ENCODE assay signal across 1 cellular context in the genomic region with DNA sequence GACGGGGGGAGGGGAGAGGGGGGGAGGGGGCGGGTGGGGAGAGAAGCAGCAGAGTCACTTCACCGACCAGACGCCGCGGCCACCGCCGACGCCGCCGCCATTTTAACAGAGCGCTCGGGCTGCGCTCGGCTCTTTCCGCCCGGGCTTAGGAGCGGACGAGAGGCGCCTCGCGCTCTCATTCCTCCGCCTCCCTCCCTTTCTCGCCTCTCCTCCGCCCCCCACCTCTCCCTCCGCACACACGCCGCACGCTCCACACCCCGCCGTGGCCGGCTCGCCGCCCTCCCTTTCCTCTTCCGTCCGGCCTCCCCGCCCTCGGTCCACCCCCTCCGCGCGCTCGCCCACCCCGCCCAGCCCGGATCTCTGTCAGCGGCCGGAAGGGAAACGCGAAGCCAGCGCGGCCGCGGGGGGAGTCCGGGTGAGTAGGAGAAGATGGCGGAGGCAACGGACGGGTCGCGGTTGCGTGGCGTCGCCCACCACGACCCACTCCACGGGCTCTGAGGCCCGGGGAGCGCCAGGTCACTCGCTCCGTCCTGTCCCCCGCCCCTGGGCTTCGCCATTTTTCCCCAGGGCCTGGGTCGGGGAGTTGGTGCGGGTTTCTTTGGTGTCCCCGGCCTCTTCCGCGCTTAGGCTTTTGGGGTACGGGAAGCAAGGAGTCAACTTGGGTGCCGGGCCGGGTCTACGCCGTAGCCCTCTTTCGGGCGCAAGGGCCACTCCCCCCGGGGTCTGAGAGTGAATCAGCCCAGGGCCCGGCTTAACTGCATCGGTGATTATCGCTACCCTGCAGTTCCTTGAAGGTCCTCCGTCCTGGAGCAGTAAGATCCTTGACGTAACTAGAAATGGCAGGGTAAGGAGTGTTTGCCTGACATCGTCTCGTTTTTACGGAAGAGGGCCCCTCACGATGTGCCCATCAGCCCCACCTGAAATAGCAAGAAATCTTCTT.
TF ChIP-seq lines count a peak whose summit lies in the region.

USP34 (minus strand) TSS at position 123 of the 940 bp plus-strand sequence. CDS start 395 bp downstream, outside the sequence.

TF ChIP-seq in K562, 482 proteins besides CTCF, POLR2A, EP300 and RAD21 (continued from another document and continues in another):
- no peak for TF ChIP-seq PHB2 (IDR thresholded peaks at IDR 0.05; ENCODE audit: low read depth)
- no peak for TF ChIP-seq BCOR (IDR thresholded peaks at IDR 0.05)
- peak; percentile 68 for TF ChIP-seq GMEB1 (CRISPR knock-in tag; IDR thresholded peaks at IDR 0.05)
- TF ChIP-seq ZBTB26 (CRISPR knock-in tag; IDR thresholded peaks at IDR 0.05): no peak
- TF ChIP-seq ETV5 (CRISPR knock-in tag; IDR thresholded peaks at IDR 0.05; ENCODE audit: low read depth): peak; percentile 85
- TF ChIP-seq ZBTB2 (IDR thresholded peaks at IDR 0.05): no peak
- TF ChIP-seq HDAC6 (IDR thresholded peaks at IDR 0.05; ENCODE audit: low read depth, low read length): no peak
- no peak for TF ChIP-seq MAFK (IDR thresholded peaks at IDR 0.05; ENCODE audit: low read length)
- TF ChIP-seq, protein P1, sequence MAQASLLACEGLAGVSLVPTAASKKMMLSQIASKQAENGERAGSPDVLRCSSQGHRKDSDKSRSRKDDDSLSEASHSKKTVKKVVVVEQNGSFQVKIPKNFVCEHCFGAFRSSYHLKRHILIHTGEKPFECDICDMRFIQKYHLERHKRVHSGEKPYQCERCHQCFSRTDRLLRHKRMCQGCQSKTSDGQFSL (CRISPR knock-in tag; IDR thresholded peaks at IDR 0.05): no peak
- TF ChIP-seq, protein P1 (tag; IDR thresholded peaks at IDR 0.05): peak in 1 of 2 experiments; percentile 71; a peak in 2 of 4 replicates
- no peak for TF ChIP-seq ZNF212 (CRISPR knock-in tag; IDR thresholded peaks at IDR 0.05)
- TF ChIP-seq NUFIP1 (IDR thresholded peaks at IDR 0.05; ENCODE audit: partially characterized antibody): no peak
- TF ChIP-seq SOX6 (IDR thresholded peaks at IDR 0.05): no peak
- TF ChIP-seq ERF (CRISPR knock-in tag; IDR thresholded peaks at IDR 0.05): no peak
- peak; percentile 37; the same call in 1 of the 2 replicates for TF ChIP-seq NFIC (IDR thresholded peaks at IDR 0.05)
- no peak for TF ChIP-seq BCL6 (CRISPR knock-in tag; IDR thresholded peaks at IDR 0.05)
- no peak for TF ChIP-seq KAT8 (IDR thresholded peaks at IDR 0.05; ENCODE audit: low read depth)
- no peak for TF ChIP-seq ZNF436 (CRISPR knock-in tag; IDR thresholded peaks at IDR 0.05)
- TF ChIP-seq HDAC1 (IDR thresholded peaks at IDR 0.05): peak; percentile 11 to 56; a peak in 2 of 4 replicates
- no peak for TF ChIP-seq TCFL5 (CRISPR knock-in tag; conservative IDR thresholded peaks at IDR 0.05)
- peak; percentile 90 for TF ChIP-seq HNRNPK (IDR thresholded peaks at IDR 0.05; ENCODE audit: low read depth, low read length, poor library complexity, severe bottlenecking)
- no peak for TF ChIP-seq ZBTB49 (CRISPR knock-in tag; IDR thresholded peaks at IDR 0.05; ENCODE audit: borderline replicate concordance)
- TF ChIP-seq ARID3A (IDR thresholded peaks at IDR 0.05; ENCODE audit: borderline replicate concordance, low read depth, low read length): no peak
- peak; percentile 51 for TF ChIP-seq RB1 (IDR thresholded peaks at IDR 0.05; ENCODE audit: low read depth)
- TF ChIP-seq, protein P2, sequence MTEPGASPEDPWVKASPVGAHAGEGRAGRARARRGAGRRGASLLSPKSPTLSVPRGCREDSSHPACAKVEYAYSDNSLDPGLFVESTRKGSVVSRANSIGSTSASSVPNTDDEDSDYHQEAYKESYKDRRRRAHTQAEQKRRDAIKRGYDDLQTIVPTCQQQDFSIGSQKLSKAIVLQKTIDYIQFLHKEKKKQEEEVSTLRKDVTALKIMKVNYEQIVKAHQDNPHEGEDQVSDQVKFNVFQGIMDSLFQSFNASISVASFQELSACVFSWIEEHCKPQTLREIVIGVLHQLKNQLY (CRISPR knock-in tag; conservative IDR thresholded peaks at IDR 0.05): 0 out of 4 replicates have a peak, but pooled peaks of 1 of the 2 experiments have one; percentile 40
- TF ChIP-seq HCFC1 (IDR thresholded peaks at IDR 0.05; ENCODE audit: low read depth, low read length): peak; percentile 52
- no peak for TF ChIP-seq NCOA6 (IDR thresholded peaks at IDR 0.05)
- TF ChIP-seq PCBP1 (IDR thresholded peaks at IDR 0.05; ENCODE audit: low read depth, low read length, poor library complexity, severe bottlenecking): peak; percentile 99
- TF ChIP-seq CBFA2T3 (IDR thresholded peaks at IDR 0.05): no peak
- no peak for TF ChIP-seq ZNF507 (tag; conservative IDR thresholded peaks at IDR 0.05)
- no peak for TF ChIP-seq XRCC4 (IDR thresholded peaks at IDR 0.05; ENCODE audit: extremely low read depth, insufficient read depth, insufficient read length)
- TF ChIP-seq EZH2 (IDR thresholded peaks at IDR 0.05; ENCODE audit: borderline replicate concordance, low read depth, low read length): no peak
- TF ChIP-seq CREB5 (CRISPR knock-in tag; IDR thresholded peaks at IDR 0.05): no peak
- TF ChIP-seq ZNF174 (CRISPR knock-in tag; IDR thresholded peaks at IDR 0.05): no peak
- TF ChIP-seq SAFB2 (IDR thresholded peaks at IDR 0.05; ENCODE audit: borderline replicate concordance, low read depth, low read length, severe bottlenecking): no peak
- peak; percentile 91 for TF ChIP-seq HMGN3 (IDR thresholded peaks at IDR 0.05; ENCODE audit: borderline replicate concordance, extremely low read depth, insufficient read length, low read depth, low read length)
- TF ChIP-seq EGR1 (conservative IDR thresholded peaks at IDR 0.05): peak; percentile 95
- TF ChIP-seq ASH1L (IDR thresholded peaks at IDR 0.05; ENCODE audit: borderline replicate concordance, low read depth, partially characterized antibody): no peak
- TF ChIP-seq, protein P3, sequence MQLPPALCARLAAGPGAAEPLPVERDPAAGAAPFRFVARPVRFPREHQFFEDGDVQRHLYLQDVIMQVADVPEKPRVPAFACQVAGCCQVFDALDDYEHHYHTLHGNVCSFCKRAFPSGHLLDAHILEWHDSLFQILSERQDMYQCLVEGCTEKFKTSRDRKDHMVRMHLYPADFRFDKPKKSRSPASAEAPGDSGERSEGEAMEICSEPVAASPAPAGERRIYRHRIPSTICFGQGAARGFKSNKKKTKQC (CRISPR knock-in tag; IDR thresholded peaks at IDR 0.05): peak; percentile 66; the same call in 1 of the 2 replicates
- TF ChIP-seq, protein P4, sequence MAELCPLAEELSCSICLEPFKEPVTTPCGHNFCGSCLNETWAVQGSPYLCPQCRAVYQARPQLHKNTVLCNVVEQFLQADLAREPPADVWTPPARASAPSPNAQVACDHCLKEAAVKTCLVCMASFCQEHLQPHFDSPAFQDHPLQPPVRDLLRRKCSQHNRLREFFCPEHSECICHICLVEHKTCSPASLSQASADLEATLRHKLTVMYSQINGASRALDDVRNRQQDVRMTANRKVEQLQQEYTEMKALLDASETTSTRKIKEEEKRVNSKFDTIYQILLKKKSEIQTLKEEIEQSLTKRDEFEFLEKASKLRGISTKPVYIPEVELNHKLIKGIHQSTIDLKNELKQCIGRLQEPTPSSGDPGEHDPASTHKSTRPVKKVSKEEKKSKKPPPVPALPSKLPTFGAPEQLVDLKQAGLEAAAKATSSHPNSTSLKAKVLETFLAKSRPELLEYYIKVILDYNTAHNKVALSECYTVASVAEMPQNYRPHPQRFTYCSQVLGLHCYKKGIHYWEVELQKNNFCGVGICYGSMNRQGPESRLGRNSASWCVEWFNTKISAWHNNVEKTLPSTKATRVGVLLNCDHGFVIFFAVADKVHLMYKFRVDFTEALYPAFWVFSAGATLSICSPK (IDR thresholded peaks at IDR 0.05; ENCODE audit: borderline replicate concordance): no peak
- peak; percentile 91 for TF ChIP-seq TAF1 (IDR thresholded peaks at IDR 0.05; ENCODE audit: control insufficient read depth, extremely low read depth, insufficient read depth, low read length, severe bottlenecking)
- TF ChIP-seq NFATC3 (IDR thresholded peaks at IDR 0.05): no peak
- no peak for TF ChIP-seq RHOXF2B (CRISPR knock-in tag; conservative IDR thresholded peaks at IDR 0.05)
- no peak for TF ChIP-seq ZNF561 (CRISPR knock-in tag; conservative IDR thresholded peaks at IDR 0.05)
- TF ChIP-seq CREBBP (IDR thresholded peaks at IDR 0.05; ENCODE audit: low read depth, low read length): no peak
- TF ChIP-seq CEBPG (CRISPR knock-in tag; IDR thresholded peaks at IDR 0.05): no peak
- no peak for TF ChIP-seq CEBPG (tag; conservative IDR thresholded peaks at IDR 0.05 in 1 of 2, IDR thresholded peaks at IDR 0.05 in 1 of 2)
- no peak for TF ChIP-seq ZNF77 (CRISPR knock-in tag; IDR thresholded peaks at IDR 0.05)
- TF ChIP-seq NFYB (IDR thresholded peaks at IDR 0.05; ENCODE audit: extremely low read depth, insufficient read length): no peak
- no peak for TF ChIP-seq SIX5 (IDR thresholded peaks at IDR 0.05; ENCODE audit: borderline replicate concordance in 1 of 2, insufficient read depth in 1 of 2, low read depth in 1 of 2, low read length in 2 of 2)
- no peak for TF ChIP-seq ZKSCAN8 (CRISPR knock-in tag; IDR thresholded peaks at IDR 0.05)
- TF ChIP-seq ZNF668 (CRISPR knock-in tag; IDR thresholded peaks at IDR 0.05): no peak
- TF ChIP-seq MCM7 (IDR thresholded peaks at IDR 0.05): no peak
- TF ChIP-seq ATF7 (IDR thresholded peaks at IDR 0.05): peak; percentile 82
- TF ChIP-seq LARP7 (IDR thresholded peaks at IDR 0.05): no peak
- TF ChIP-seq TGIF2 (CRISPR knock-in tag; IDR thresholded peaks at IDR 0.05): no peak
